24 cellular contexts compared by ENCODE assay signal in genomic region chr6:75428204-75428603, GRCh38.
DNase-seq lines count a peak whose midpoint lies in the region; ATAC-seq and TF ChIP-seq lines count a peak whose summit lies in the region.
"Had no signal": no experiment of that assay in that cellular context is flagged by ENCODE, and none has a peak within 500 bp of the region (broad histone marks: within the 10 kb centered on the region; RNA-seq: fewer than 3 reads in every experiment).

No MANE protein-coding gene starts in this region.

- H3K4me2 ChIP-seq in GM23338 = no peak overlapping the region

- H3F3A ChIP-seq in GM23338 (replicated peaks; ENCODE audit: low read depth) = no peaks in the 10 kb centered on the region

- H3K36me3 ChIP-seq in GM23338 (ENCODE audit: insufficient read depth) = no peaks in the 10 kb centered on the region
- peaks cover 0 to 2% of the 10 kb centered on the region in 2 donors for H3K36me3 ChIP-seq in aorta (ENCODE audit: control insufficient read depth in 1 of 2, insufficient read depth in 2 of 2, low read length in 1 of 2)
- H3K36me3 ChIP-seq: prostate gland, sigmoid colon had no signal

- no peaks in the 10 kb centered on the region for H3K36me3 Mint-ChIP-seq in GM23338 (ENCODE audit: low read depth)
- no peaks in the 10 kb centered on the region for H3K36me3 Mint-ChIP-seq in activated T-cell treated with anti-CD3 and anti-CD28 coated beads, Interleukin-2, amount 50 U/mL, for 24 hours (ENCODE audit: low read depth)
- H3K36me3 Mint-ChIP-seq: activated naive CD8-positive, alpha-beta T cell; natural killer cell treated with Interleukin-12 subunit alpha and Interleukin-12 subunit beta and Interleukin-15 and Interleukin-18, amount 100 ng/mL, for 72 hours had no signal

- peaks cover 7% of the 10 kb centered on the region for H3K4me1 Mint-ChIP-seq in GM23338
- H3K4me1 Mint-ChIP-seq in activated T-cell treated with anti-CD3 and anti-CD28 coated beads, Interleukin-2, amount 50 U/mL, for 24 hours (ENCODE audit: low read depth) = peaks cover 12% of the 10 kb centered on the region

- DNase-seq in GM23338 (ENCODE audit: low spot score) (no peak), aorta (no peak), KBM-7 (no peak)
- DNase-seq in activated T-cell treated with anti-CD3 and anti-CD28 coated beads, Interleukin-2, amount 50 U/mL, for 24 hours = no peak
- DNase-seq: activated CD8-positive, alpha-beta memory T cell treated with anti-CD3 and anti-CD28 coated beads, Interleukin-2, amount 50 U/mL, for 48 hours; activated CD8-positive, alpha-beta T cell treated with anti-CD3 and anti-CD28 coated beads for 36 hours; C1 segment of cervical spinal cord; DMS153; midbrain; NCI-H1436 treated with DMSO at 0.1 percent for 48 hours; NCI-H2081 treated with DMSO at 0.1 percent for 48 hours; NCI-H345; NCI-H748 treated with DMSO at 0.1 percent for 48 hours; occipital lobe; sigmoid colon; stimulated activated CD4-positive, alpha-beta T cell treated with anti-CD3 and anti-CD28 coated beads, Interleukin-12 subunit alpha, Interleukin-12 subunit beta, amount 100 ng/mL, for 4 hours; stimulated activated CD4-positive, alpha-beta T cell treated with anti-CD3 and anti-CD28 coated beads, Interleukin-2, amount 100 ng/mL, for 48 hours; trophoblast cell had no signal

- in situ Hi-C loops in KBM-7 (cut with MboI; ENCODE audit: low pct_unique_long_range_greater_than_20kb, low sequenced_read_pairs) = no loop called here

- WGBS in aorta, 2 donors = 15 to 43% methylated on average over 1 of the region's 1 CpG

- H3K9me3 Mint-ChIP-seq in GM23338 = peaks cover 6% of the 10 kb centered on the region; the same call in 2 of the 3 replicates
- H3K9me3 Mint-ChIP-seq in activated T-cell treated with anti-CD3 and anti-CD28 coated beads, Interleukin-2, amount 50 U/mL, for 24 hours = peaks cover 4% of the 10 kb centered on the region
- H3K9me3 Mint-ChIP-seq: natural killer cell treated with Interleukin-12 subunit alpha and Interleukin-12 subunit beta and Interleukin-15 and Interleukin-18, amount 100 ng/mL, for 72 hours had no signal

- no peak for TF ChIP-seq CTCF in GM23338 (conservative IDR thresholded peaks at IDR 0.05; ENCODE audit: low read depth in 2 of 2)

- no peak overlapping the region for H3K4me3 Mint-ChIP-seq in GM23338
- no peak overlapping the region for H3K4me3 Mint-ChIP-seq in activated T-cell treated with anti-CD3 and anti-CD28 coated beads, Interleukin-2, amount 50 U/mL, for 24 hours
- H3K4me3 Mint-ChIP-seq: activated CD8-positive, alpha-beta T cell treated with anti-CD3 and anti-CD28 coated beads for 36 hours; activated naive CD8-positive, alpha-beta T cell; natural killer cell treated with Interleukin-12 subunit alpha and Interleukin-12 subunit beta and Interleukin-15 and Interleukin-18, amount 100 ng/mL, for 72 hours had no signal

- H2AFZ ChIP-seq in GM23338 = peak overlapping the region; percentile 19; the same call in 1 of the 2 replicates

- peaks cover 6% of the 10 kb centered on the region for H3K9me2 ChIP-seq in GM23338 (ENCODE audit: insufficient read depth)

- H3K4me3 ChIP-seq in GM23338 (no peak overlapping the region), aorta (ENCODE audit: low read length in 2 of 2) (no peak overlapping the region)
- H3K4me3 ChIP-seq: prostate gland, sigmoid colon had no signal

- ATAC-seq in GM18907 (IDR thresholded peaks at IDR 0.05; ENCODE audit: unreplicated experiment) (peak; percentile 60), GM23338 (no peak), HG03571 (IDR thresholded peaks at IDR 0.05; ENCODE audit: unreplicated experiment) (peak; percentile 52), aorta (ENCODE audit: low FRiP score) (no peak), HG03175 (IDR thresholded peaks at IDR 0.05; ENCODE audit: unreplicated experiment) (no peak)
- ATAC-seq: activated CD8-positive, alpha-beta T cell treated with anti-CD3 and anti-CD28 coated beads for 36 hours; natural killer cell treated with Interleukin-12 subunit alpha and Interleukin-12 subunit beta and Interleukin-15 and Interleukin-18, amount 100 ng/mL, for 72 hours had no signal

- H3K79me2 ChIP-seq in GM23338 (replicated peaks; ENCODE audit: insufficient read depth) = no peaks in the 10 kb centered on the region

- H3K27ac Mint-ChIP-seq in GM23338 = no peak overlapping the region
- no peak overlapping the region for H3K27ac Mint-ChIP-seq in activated T-cell treated with anti-CD3 and anti-CD28 coated beads, Interleukin-2, amount 50 U/mL, for 24 hours
- H3K27ac Mint-ChIP-seq: activated CD8-positive, alpha-beta T cell treated with anti-CD3 and anti-CD28 coated beads for 36 hours; activated naive CD8-positive, alpha-beta T cell; natural killer cell treated with Interleukin-12 subunit alpha and Interleukin-12 subunit beta and Interleukin-15 and Interleukin-18, amount 100 ng/mL, for 72 hours had no signal

- intact Hi-C loops in aorta (cut with DNase I) = no loop called here

- no peak overlapping the region for H3K27ac ChIP-seq in GM23338 (ENCODE audit: low read depth)
- H3K27ac ChIP-seq in aorta (ENCODE audit: low read depth in 1 of 2, low read length in 2 of 2) = peak overlapping the region; percentile 57 to 88
- H3K27ac ChIP-seq: prostate gland had no signal

- no peaks in the 10 kb centered on the region for H3K27me3 Mint-ChIP-seq in GM23338 (ENCODE audit: insufficient read depth, low read depth, poor library complexity)
- H3K27me3 Mint-ChIP-seq in activated T-cell treated with anti-CD3 and anti-CD28 coated beads, Interleukin-2, amount 50 U/mL, for 24 hours = no peaks in the 10 kb centered on the region
- H3K27me3 Mint-ChIP-seq: natural killer cell treated with Interleukin-12 subunit alpha and Interleukin-12 subunit beta and Interleukin-15 and Interleukin-18, amount 100 ng/mL, for 72 hours had no signal

- H3K27me3 ChIP-seq in GM23338 (ENCODE audit: insufficient read depth) (no peaks in the 10 kb centered on the region), aorta (ENCODE audit: control insufficient read depth in 1 of 2, insufficient read depth in 2 of 2, low read length in 1 of 2) (no peaks in the 10 kb centered on the region)
- H3K27me3 ChIP-seq: sigmoid colon had no signal

- H3K4me1 ChIP-seq in GM23338 (ENCODE audit: insufficient read depth) = 0 out of 2 replicates have a peak, but pooled peaks cover 8% of the 10 kb centered on the region
- peaks cover 12 to 15% of the 10 kb centered on the region in 2 donors for H3K4me1 ChIP-seq in aorta (ENCODE audit: control insufficient read depth in 1 of 2, insufficient read depth in 2 of 2, low read length in 2 of 2)
- H3K4me1 ChIP-seq: prostate gland had no signal

- H4K20me1 ChIP-seq in GM23338 (replicated peaks; ENCODE audit: insufficient read depth) = no peaks in the 10 kb centered on the region

- H3K9me3 ChIP-seq in aorta (ENCODE audit: control insufficient read depth, low read length) = no peaks in the 10 kb centered on the region
- H3K9me3 ChIP-seq: prostate gland, sigmoid colon had no signal

TF ChIP-seq in GM23338, 12 proteins besides CTCF, POLR2A, EP300 and RAD21 (continues in another document):
- no peak for TF ChIP-seq EZH2 (IDR thresholded peaks at IDR 0.05; ENCODE audit: low read depth, unreplicated experiment)
- TF ChIP-seq ETS1 (IDR thresholded peaks at IDR 0.05) = no peak

Comparison
In these comparisons a context has a peak if more than half of its experiments do, and no peak if none do; other contexts are left out.
1. ATAC-seq: peak in GM18907 (single experiment) and HG03571 (single experiment); none in GM23338 (single experiment), aorta (single experiment) and HG03175 (single experiment).